1 cellular context compared by ENCODE assay signal in genomic region chr1:156657161-156657970, GRCh38.
TF ChIP-seq lines count a peak whose summit lies in the region.

No MANE protein-coding gene starts in this region.

TF ChIP-seq in HEK293, 187 proteins besides CTCF, POLR2A, EP300 and RAD21 (continued from another document):
- TF ChIP-seq PRDM2 (tag by site-specific recombination; IDR thresholded peaks at IDR 0.05; ENCODE audit: borderline replicate concordance) = 0 out of 2 replicates have a peak, but pooled peaks have one; percentile 8
